In the genomic region with DNA sequence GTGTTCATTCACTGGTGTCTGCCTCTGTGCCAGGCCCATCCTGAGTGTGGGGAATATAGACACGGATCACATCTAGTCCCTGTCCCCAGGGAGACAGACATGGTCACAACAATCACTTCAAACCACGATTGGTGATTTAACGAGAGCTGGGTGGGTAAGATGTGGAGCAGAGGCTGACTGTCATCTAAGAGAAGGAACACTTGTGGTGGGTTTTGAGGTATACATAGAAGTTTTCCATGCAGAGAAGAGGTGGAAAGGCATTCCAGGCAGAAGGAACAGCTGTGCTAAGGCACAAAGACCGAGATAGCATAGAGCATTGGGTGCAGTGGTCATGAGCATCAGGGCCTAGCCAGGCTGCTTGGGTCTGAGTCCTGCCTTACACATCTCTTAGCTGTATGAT, we compare ENCODE assay signal across 2 cellular contexts.
TF ChIP-seq lines count a peak whose summit lies in the region.

No MANE protein-coding gene starts in this region.

TF ChIP-seq in IMR-90, 13 proteins besides CTCF, POLR2A, EP300 and RAD21:
- TF ChIP-seq RCOR1 (IDR thresholded peaks at IDR 0.05; ENCODE audit: insufficient replicate concordance, low read length) (no peak), CHD1 (IDR thresholded peaks at IDR 0.05; ENCODE audit: low read depth, low read length) (no peak), NFE2L2 (IDR thresholded peaks at IDR 0.05; ENCODE audit: low read depth, low read length) (no peak), MAFK (IDR thresholded peaks at IDR 0.05; ENCODE audit: low read depth, low read length) (no peak), SMC3 (IDR thresholded peaks at IDR 0.05; ENCODE audit: low read depth, low read length) (no peak), BHLHE40 (IDR thresholded peaks at IDR 0.05; ENCODE audit: low read depth, low read length) (no peak), MAZ (IDR thresholded peaks at IDR 0.05; ENCODE audit: borderline replicate concordance, low read depth, low read length) (no peak), CEBPB (IDR thresholded peaks at IDR 0.05; ENCODE audit: low read depth, low read length) (no peak), MXI1 (IDR thresholded peaks at IDR 0.05; ENCODE audit: borderline replicate concordance, low read depth, low read length) (no peak), FOS (IDR thresholded peaks at IDR 0.05; ENCODE audit: low read depth, low read length) (no peak), RFX5 (IDR thresholded peaks at IDR 0.05; ENCODE audit: low read depth, low read length) (no peak)
- TF ChIP-seq, protein P1, sequence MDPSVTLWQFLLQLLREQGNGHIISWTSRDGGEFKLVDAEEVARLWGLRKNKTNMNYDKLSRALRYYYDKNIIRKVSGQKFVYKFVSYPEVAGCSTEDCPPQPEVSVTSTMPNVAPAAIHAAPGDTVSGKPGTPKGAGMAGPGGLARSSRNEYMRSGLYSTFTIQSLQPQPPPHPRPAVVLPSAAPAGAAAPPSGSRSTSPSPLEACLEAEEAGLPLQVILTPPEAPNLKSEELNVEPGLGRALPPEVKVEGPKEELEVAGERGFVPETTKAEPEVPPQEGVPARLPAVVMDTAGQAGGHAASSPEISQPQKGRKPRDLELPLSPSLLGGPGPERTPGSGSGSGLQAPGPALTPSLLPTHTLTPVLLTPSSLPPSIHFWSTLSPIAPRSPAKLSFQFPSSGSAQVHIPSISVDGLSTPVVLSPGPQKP (IDR thresholded peaks at IDR 0.05; ENCODE audit: borderline replicate concordance, low read depth, low read length), result no peak
- TF ChIP-seq, protein P2, sequence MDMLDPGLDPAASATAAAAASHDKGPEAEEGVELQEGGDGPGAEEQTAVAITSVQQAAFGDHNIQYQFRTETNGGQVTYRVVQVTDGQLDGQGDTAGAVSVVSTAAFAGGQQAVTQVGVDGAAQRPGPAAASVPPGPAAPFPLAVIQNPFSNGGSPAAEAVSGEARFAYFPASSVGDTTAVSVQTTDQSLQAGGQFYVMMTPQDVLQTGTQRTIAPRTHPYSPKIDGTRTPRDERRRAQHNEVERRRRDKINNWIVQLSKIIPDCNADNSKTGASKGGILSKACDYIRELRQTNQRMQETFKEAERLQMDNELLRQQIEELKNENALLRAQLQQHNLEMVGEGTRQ (IDR thresholded peaks at IDR 0.05; ENCODE audit: low read depth, low read length), result no peak

TF ChIP-seq in H1, 55 proteins besides CTCF, POLR2A, EP300 and RAD21:
- TF ChIP-seq JUN (IDR thresholded peaks at IDR 0.05; ENCODE audit: low read depth, low read length) (no peak), TEAD4 (IDR thresholded peaks at IDR 0.05; ENCODE audit: low read depth, low read length) (no peak), CEBPB (IDR thresholded peaks at IDR 0.05; ENCODE audit: low read depth, low read length) (no peak), PHF8 (conservative IDR thresholded peaks at IDR 0.05; ENCODE audit: low read depth, low read length) (no peak), KDM4A (IDR thresholded peaks at IDR 0.05; ENCODE audit: low read depth, low read length, severe bottlenecking) (no peak), JUND (IDR thresholded peaks at IDR 0.05; ENCODE audit: low read length) (no peak), SP1 (IDR thresholded peaks at IDR 0.05; ENCODE audit: low read depth, low read length) (no peak), SAP30 (IDR thresholded peaks at IDR 0.05; ENCODE audit: insufficient read depth, insufficient replicate concordance, low read length) (no peak), BACH1 (IDR thresholded peaks at IDR 0.05; ENCODE audit: low read length) (no peak), SP4 (IDR thresholded peaks at IDR 0.05; ENCODE audit: low read length) (no peak), RXRA (IDR thresholded peaks at IDR 0.05; ENCODE audit: insufficient read depth, low read depth, low read length) (no peak)
